9 cellular contexts compared by ENCODE assay signal in the genomic region with DNA sequence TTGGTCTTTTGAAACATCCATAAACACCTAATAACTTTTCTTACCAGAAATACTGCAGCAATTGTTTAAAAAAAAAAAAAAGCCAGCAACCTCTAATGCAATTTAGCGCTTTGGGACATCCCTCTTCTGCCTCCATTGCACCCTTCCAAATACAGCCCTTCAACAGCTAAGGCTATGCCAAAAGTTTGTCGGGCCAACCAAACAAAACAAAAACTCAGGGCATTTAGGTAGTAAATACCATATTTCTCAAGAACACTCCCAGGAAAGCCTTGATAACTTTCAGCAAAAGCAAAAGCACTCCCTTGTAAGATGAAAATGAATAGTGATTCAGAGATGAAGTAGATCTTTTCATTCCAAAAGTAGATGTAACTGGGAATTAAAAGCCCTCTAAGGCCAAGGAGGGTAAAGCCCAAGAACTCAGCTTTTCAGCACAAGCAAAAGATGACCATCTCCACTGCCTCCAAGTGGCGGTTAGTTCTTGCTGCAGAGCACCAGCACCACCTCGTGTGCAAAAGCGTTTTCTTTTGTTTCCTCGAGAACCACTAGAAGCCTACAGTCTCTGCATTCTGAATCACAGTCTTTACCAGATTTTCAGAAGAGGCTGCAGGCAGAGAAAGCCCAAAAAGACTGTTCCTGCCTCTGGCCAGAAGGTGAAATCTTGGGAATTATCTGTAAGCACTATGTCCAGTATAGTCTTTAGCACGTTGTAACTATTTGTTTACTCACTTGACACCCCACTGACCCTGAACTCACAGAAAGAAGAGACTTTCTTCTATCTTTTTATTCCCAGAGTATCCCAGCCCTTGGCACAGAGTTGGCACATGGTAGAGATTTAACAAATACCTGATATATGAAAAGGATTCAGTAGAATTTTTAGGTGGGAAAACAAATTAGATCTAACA. TPM values are rescaled to one million over a fixed set of nuclear protein-coding genes. Genes with fewer than 3 reads are reported as not detected.
A peak's percentile ranks its signal among the peaks of the same experiment; 100 is the strongest.
DNase-seq lines count a peak whose midpoint lies in the region; ATAC-seq and TF ChIP-seq lines count a peak whose summit lies in the region.
"Had no signal": no experiment of that assay in that cellular context is flagged by ENCODE, and none has a peak within 500 bp of the region (broad histone marks: within the 10 kb centered on the region; RNA-seq: fewer than 3 reads in every experiment).

No MANE protein-coding gene starts in this region.

- H3K9me3 ChIP-seq in BE2C = no peaks in the 10 kb centered on the region

- no peaks in the 10 kb centered on the region for H3K36me3 ChIP-seq in BE2C

- TF ChIP-seq CTCF in BE2C (IDR thresholded peaks at IDR 0.05; ENCODE audit: low read depth, low read length) = peak; percentile 87
- TF ChIP-seq CTCF in retinal pigment epithelial cell (conservative IDR thresholded peaks at IDR 0.05; ENCODE audit: low read depth, low read length) = peak; percentile 79

- ATAC-seq in GM18519 (IDR thresholded peaks at IDR 0.05; ENCODE audit: low FRiP score, unreplicated experiment) (peak; percentile 57), HG03139 (IDR thresholded peaks at IDR 0.05; ENCODE audit: unreplicated experiment) (peak; percentile 61), left cardiac atrium (peak; percentile 83 to 93)

- no peak overlapping the region for H3K4me3 ChIP-seq in BE2C (ENCODE audit: low read depth, low read length)
- H3K4me3 ChIP-seq in retinal pigment epithelial cell (ENCODE audit: low read length) = no peak overlapping the region
- H3K4me3 ChIP-seq: SK-N-MC had no signal

- no peaks in the 10 kb centered on the region for H3K27me3 ChIP-seq in BE2C

- intact Hi-C loops in left cardiac atrium (cut with DNase I) = loop anchor here (2.0 to 10.0 kb wide), 4 partner anchors 207 to 497 kb away; no protein-coding TSS in a partner anchor

- H3K4me1 ChIP-seq in BE2C = no peaks in the 10 kb centered on the region

- peak; percentile 57 for DNase-seq in BE2C
- peak; percentile 73 for DNase-seq in NCI-H2196 treated with DMSO at 0.1 percent for 48 hours (lab: John Stamatoyannopoulos, UW; ENCODE audit: unreplicated experiment)
- peak; percentile 25 to 33 for DNase-seq in activated T-cell treated with anti-CD3 and anti-CD28 coated beads, Interleukin-2, amount 50 U/mL, for 48 hours
- peak; percentile 39 for DNase-seq in left cardiac atrium
- no peak for DNase-seq in retinal pigment epithelial cell (ENCODE audit: low read depth)
- DNase-seq in activated CD8-positive, alpha-beta memory T cell treated with anti-CD3 and anti-CD28 coated beads, Interleukin-2, amount 50 U/mL, for 48 hours = no peak

RNA-seq across cellular contexts. Expression of gene SIX6, which starts 53.1 kb away (rescaled TPM):
- polyA plus RNA-seq in BE2C (2012; ENCODE audit: insufficient read depth, insufficient read length, low read depth) = not detected
- not detected for total RNA-seq in left cardiac atrium

Comparison
In these comparisons a context has a peak if more than half of its experiments do, and no peak if none do; other contexts are left out.
1. DNase-seq: peak in BE2C (single experiment), NCI-H2196 treated with DMSO at 0.1 percent for 48 hours (single experiment), activated T-cell treated with anti-CD3 and anti-CD28 coated beads, Interleukin-2, amount 50 U/mL, for 48 hours (2 of 2) and left cardiac atrium (single experiment); none in retinal pigment epithelial cell (single experiment) and activated CD8-positive, alpha-beta memory T cell treated with anti-CD3 and anti-CD28 coated beads, Interleukin-2, amount 50 U/mL, for 48 hours (single experiment).
2. Peak in every context shown above with its lines, with median percentiles within 50 percentile points of each other: ATAC-seq.